In genomic region chr1:180265201-180265600, GRCh38 we compare ENCODE assay signal across 23 cellular contexts. TPM values are rescaled to one million over a fixed set of nuclear protein-coding genes. Genes with fewer than 3 reads are reported as not detected.
"Had no signal": no experiment of that assay in that cellular context is flagged by ENCODE, and none has a peak within 500 bp of the region (broad histone marks: within the 10 kb centered on the region; RNA-seq: fewer than 3 reads in every experiment).

No MANE protein-coding gene starts in this region.

- H3K36me3 Mint-ChIP-seq: naive B cell; stimulated activated memory B cell treated with anti-CD40 and anti-IgM and Interleukin-4, amounts not matched to agents 10 μg/mL and 1 μg/mL and 100 μg/mL, for 72 hours had no signal

- H3K9me3 Mint-ChIP-seq: naive B cell; nephron; stimulated activated memory B cell treated with anti-CD40 and anti-IgM and Interleukin-4, amounts not matched to agents 10 μg/mL and 1 μg/mL and 100 μg/mL, for 72 hours; stimulated activated naive CD8-positive, alpha-beta T cell treated with anti-CD3 and anti-CD28 coated beads, Interleukin-15, Interleukin-2, amounts not matched to agents 100 ng/mL and 50 ng/mL, for 24 hours had no signal

- H3K9me3 ChIP-seq: psoas muscle, right lobe of liver, tibial artery, upper lobe of right lung had no signal

- H3K4me1 ChIP-seq: parathyroid adenoma, psoas muscle, upper lobe of right lung had no signal

- DNase-seq: dermis blood vessel endothelial cell; foreskin melanocyte; head of caudate nucleus; kidney; left cardiac atrium; left ventricle myocardium superior; mesendoderm; naive B cell; psoas muscle; retina; stimulated activated CD4-positive, alpha-beta T cell treated with anti-CD3 and anti-CD28 coated beads, Interleukin-15, amount 100 ng/mL, for 24 hours; stimulated activated CD4-positive, alpha-beta T cell treated with anti-CD3 and anti-CD28 coated beads, Interleukin-1b, Interleukin-23, amount 100 ng/mL, for 48 hours; stimulated activated CD4-positive, alpha-beta T cell treated with anti-CD3 and anti-CD28 coated beads, Interleukin-4, amount 100 ng/mL, for 24 hours; tibial artery; upper lobe of right lung had no signal

- H3K4me3 Mint-ChIP-seq: nephron; stimulated activated memory B cell treated with anti-CD40 and anti-IgM and Interleukin-4, amounts not matched to agents 10 μg/mL and 1 μg/mL and 100 μg/mL, for 72 hours; stimulated activated naive CD8-positive, alpha-beta T cell treated with anti-CD3 and anti-CD28 coated beads, Interleukin-15, Interleukin-2, amounts not matched to agents 100 ng/mL and 50 ng/mL, for 24 hours had no signal

- H3K27me3 ChIP-seq: right lobe of liver had no signal

- H3K36me3 ChIP-seq: right lobe of liver, tibial artery, upper lobe of right lung had no signal

- H3K27me3 Mint-ChIP-seq: stimulated activated memory B cell treated with anti-CD40 and anti-IgM and Interleukin-4, amounts not matched to agents 10 μg/mL and 1 μg/mL and 100 μg/mL, for 72 hours; stimulated activated naive CD8-positive, alpha-beta T cell treated with anti-CD3 and anti-CD28 coated beads, Interleukin-15, Interleukin-2, amounts not matched to agents 100 ng/mL and 50 ng/mL, for 24 hours had no signal

- H3K9ac ChIP-seq: parathyroid adenoma had no signal

- H3K4me3 ChIP-seq: hepatocyte, lung, psoas muscle, right lobe of liver, tibial artery, upper lobe of right lung had no signal

- H3K4me2 ChIP-seq: hepatocyte had no signal

- ATAC-seq: left cardiac atrium; left ventricle myocardium superior; psoas muscle; right lobe of liver; stimulated activated memory B cell treated with anti-CD40 and anti-IgM and Interleukin-4, amounts not matched to agents 10 μg/mL and 1 μg/mL and 100 μg/mL, for 72 hours; upper lobe of right lung had no signal

- H3K27ac ChIP-seq: hepatocyte, parathyroid adenoma, psoas muscle, right lobe of liver, tibial artery, upper lobe of right lung had no signal

- H3K27ac Mint-ChIP-seq: nephron; stimulated activated memory B cell treated with anti-CD40 and anti-IgM and Interleukin-4, amounts not matched to agents 10 μg/mL and 1 μg/mL and 100 μg/mL, for 72 hours; stimulated activated naive CD8-positive, alpha-beta T cell treated with anti-CD3 and anti-CD28 coated beads, Interleukin-15, Interleukin-2, amounts not matched to agents 100 ng/mL and 50 ng/mL, for 24 hours had no signal

- H3K4me1 Mint-ChIP-seq: stimulated activated memory B cell treated with anti-CD40 and anti-IgM and Interleukin-4, amounts not matched to agents 10 μg/mL and 1 μg/mL and 100 μg/mL, for 72 hours had no signal

- H2AFZ ChIP-seq: hepatocyte, parathyroid adenoma had no signal

RNA-seq across cellular contexts. Expression of gene LHX4, which starts 35.1 kb away (rescaled TPM):
- total RNA-seq: dermis blood vessel endothelial cell, kidney, left cardiac atrium, left ventricle myocardium superior, psoas muscle, right lobe of liver, temporal lobe, upper lobe of right lung had no signal
